8 cellular contexts compared by ENCODE assay signal in the genomic region with DNA sequence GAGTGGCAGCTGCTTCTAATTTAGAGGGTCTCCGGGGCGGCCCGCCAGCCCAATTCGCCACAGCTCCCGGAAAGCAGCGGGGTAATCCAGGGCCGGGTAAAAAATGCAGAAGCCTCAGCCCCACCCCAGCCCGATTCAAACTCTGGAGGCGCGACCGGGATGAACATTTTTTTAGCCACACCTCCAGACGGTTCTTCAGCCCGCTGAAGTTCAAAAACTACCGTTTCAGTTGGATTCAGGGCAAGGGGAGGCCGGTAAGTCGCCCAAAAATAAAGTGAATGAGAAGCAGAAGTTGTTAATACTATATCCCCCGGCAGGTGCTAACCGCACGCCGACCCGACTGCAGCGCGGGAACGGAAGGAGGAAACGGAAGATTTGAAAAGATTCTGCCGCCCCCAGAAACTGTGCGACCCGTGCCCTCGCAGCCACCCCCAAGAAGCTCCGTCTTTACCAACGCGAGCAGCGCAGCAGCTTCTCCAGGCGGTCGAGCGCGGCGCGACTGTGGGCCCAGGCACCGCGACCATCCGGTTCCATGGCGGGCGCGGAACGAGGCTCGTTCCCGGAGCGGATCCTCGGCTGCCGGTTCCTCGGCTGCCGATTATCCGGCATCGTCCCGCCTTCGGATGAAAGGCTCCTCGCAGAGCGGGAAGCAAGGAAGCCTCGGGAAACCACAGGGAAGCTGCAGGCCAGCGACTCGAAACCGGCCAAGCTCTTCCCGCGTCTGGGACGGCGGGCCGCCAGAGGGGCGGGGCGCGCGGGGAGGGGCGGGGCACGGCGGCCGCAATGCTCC. TPM values are rescaled to one million over a fixed set of nuclear protein-coding genes. Genes with fewer than 3 reads are reported as not detected.
DNase-seq lines count a peak whose midpoint lies in the region; ATAC-seq, FAIRE-seq and TF ChIP-seq lines count a peak whose summit lies in the region.

Gene BARD1, minus strand, starts transcription at position 723 of the 790 bp plus-strand sequence. Its CDS starts 114 bp downstream, at position 609.

- no peaks in the 10 kb centered on the region for H3K9me3 Mint-ChIP-seq in activated CD8-positive, alpha-beta T cell treated with anti-CD3 and anti-CD28 coated beads, Interleukin-2, amount 10 ng/mL, durations not matched to agents 7 days and 5 days (ENCODE audit: insufficient read depth)

- H3K36me3 ChIP-seq in endothelial cell of umbilical vein (ENCODE audit: control insufficient read depth in 2 of 2, extremely low read depth in 1 of 2, insufficient read depth in 2 of 2, low read length in 2 of 2): no peaks in the 10 kb centered on the region
- no peaks in the 10 kb centered on the region for H3K36me3 ChIP-seq in mucosa of rectum (ENCODE audit: control insufficient read depth in 2 of 2, insufficient read depth in 2 of 2, low read length in 2 of 2)

- H3K9me1 ChIP-seq in endothelial cell of umbilical vein (replicated peaks; ENCODE audit: control insufficient read depth, extremely low read depth, insufficient read depth, low read length): no peaks in the 10 kb centered on the region

- no peak for TF ChIP-seq CTCF in endothelial cell of umbilical vein (IDR thresholded peaks at IDR 0.05; ENCODE audit: extremely low read depth in 1 of 2, insufficient read depth in 1 of 2, low read depth in 1 of 2, low read length in 2 of 2)

- POLR2A ChIA-PET in activated CD8-positive, alpha-beta T cell treated with anti-CD3 and anti-CD28 coated beads, Interleukin-2, amount 10 ng/mL, durations not matched to agents 7 days and 5 days (lab: Charles Lee): interaction anchor here (0.5 to 2.9 kb wide), 6 partner anchors 9 to 551 kb away, joined by 3 to 9 read pairs (median 3); partner anchors contain the start of gene ATIC
- POLR2A ChIA-PET in endothelial cell of umbilical vein (lab: Charles Lee): interaction anchor here (1.0 kb wide), 1 partner anchor 41 kb away, joined by 3 read pairs; no protein-coding TSS in a partner anchor

- no peaks in the 10 kb centered on the region for H4K20me1 ChIP-seq in endothelial cell of umbilical vein (replicated peaks; ENCODE audit: control insufficient read depth, extremely low read depth, insufficient read depth, low read length)

- BruUV-seq in endothelial cell of umbilical vein (replicated peaks; lab: Mats Ljungman, UMichigan): TSS peak; percentile 42

- peak; percentile 72 for DNase-seq in AG08396 (ENCODE audit: low spot score)
- peak; percentile 21 for DNase-seq in NCI-H510A (lab: John Stamatoyannopoulos, UW)
- DNase-seq in activated CD8-positive, alpha-beta T cell treated with anti-CD3 and anti-CD28 coated beads, Interleukin-2, amount 10 ng/mL, durations not matched to agents 7 days and 5 days: peak; percentile 75
- no peak for DNase-seq in endothelial cell of umbilical vein (ENCODE audit: low read depth, low spot score)
- peak; percentile 26 to 50 for DNase-seq in stimulated activated CD8-positive, alpha-beta memory T cell treated with anti-CD3 and anti-CD28 coated beads, Interleukin-7, amount 100 ng/mL, for 4 hours (ENCODE audit: low read depth in 2 of 2)

- H3K9ac ChIP-seq in endothelial cell of umbilical vein (replicated peaks; ENCODE audit: extremely low read depth, insufficient read depth, low read length): peak within 1 kb of the TSS; percentile 91
- H3K9ac ChIP-seq in mucosa of rectum (ENCODE audit: low read depth in 1 of 2, low read length in 2 of 2): peak within 1 kb of the TSS; percentile 86 to 93

- peaks cover 30% of the 10 kb centered on the region for H3K4me1 ChIP-seq in endothelial cell of umbilical vein (ENCODE audit: control insufficient read depth, extremely low read depth, insufficient read depth, low read length)
- peaks cover 3 to 9% of the 10 kb centered on the region in 2 donors for H3K4me1 ChIP-seq in mucosa of rectum (ENCODE audit: control insufficient read depth in 2 of 2, insufficient read depth in 2 of 2, low read length in 2 of 2)

- dilution Hi-C loops in endothelial cell of umbilical vein (cut with MboI; ENCODE audit: extremely low pct_ligation_motif_present, low sequenced_read_pairs): no loop called here

- H3K9me3 ChIP-seq in endothelial cell of umbilical vein (replicated peaks; ENCODE audit: control insufficient read depth, insufficient read depth, low read length) (no peaks in the 10 kb centered on the region), mucosa of rectum (ENCODE audit: control insufficient read depth in 2 of 2, low read length in 2 of 2) (no peaks in the 10 kb centered on the region)

- CTCF ChIA-PET in activated CD8-positive, alpha-beta T cell treated with anti-CD3 and anti-CD28 coated beads, Interleukin-2, amount 10 ng/mL, durations not matched to agents 7 days and 5 days (lab: Charles Lee): no interaction called here
- CTCF ChIA-PET in endothelial cell of umbilical vein (lab: Charles Lee): interaction anchor here (0.7 to 2.1 kb wide), 4 partner anchors 9 to 1558 kb away, joined by 3 to 7 read pairs (median 3); no protein-coding TSS in a partner anchor

- H3K4me3 ChIP-seq in endothelial cell of umbilical vein (replicated peaks in 1 of 3; ENCODE audit: insufficient read depth in 1 of 3, low read depth in 1 of 3, low read length in 3 of 3) (peak within 1 kb of the TSS; percentile 71 to 87 (median 85)), mucosa of rectum (ENCODE audit: low read length in 2 of 2) (peak within 1 kb of the TSS; percentile 84 to 92)

- H3K27me3 ChIP-seq in endothelial cell of umbilical vein (ENCODE audit: control insufficient read depth in 2 of 2, insufficient read depth in 2 of 2, low read length in 2 of 2): peaks cover 0 to 6% of the 10 kb centered on the region in 2 experiments
- H3K27me3 ChIP-seq in mucosa of rectum (ENCODE audit: control insufficient read depth in 2 of 2, insufficient read depth in 2 of 2, low read length in 2 of 2): no peaks in the 10 kb centered on the region

- TF ChIP-seq POLR2A in endothelial cell of umbilical vein (IDR thresholded peaks at IDR 0.05; ENCODE audit: low read depth, low read length): no peak

- peaks cover 37% of the 10 kb centered on the region for H3K4me1 Mint-ChIP-seq in activated CD8-positive, alpha-beta T cell treated with anti-CD3 and anti-CD28 coated beads, Interleukin-2, amount 10 ng/mL, durations not matched to agents 7 days and 5 days (ENCODE audit: low read depth)

- peaks cover 34% of the 10 kb centered on the region for H3K36me3 Mint-ChIP-seq in activated CD8-positive, alpha-beta T cell treated with anti-CD3 and anti-CD28 coated beads, Interleukin-2, amount 10 ng/mL, durations not matched to agents 7 days and 5 days (ENCODE audit: low read depth)

- ATAC-seq in GM18867 (IDR thresholded peaks at IDR 0.05; ENCODE audit: unreplicated experiment) (peak; percentile 26), HG03095 (IDR thresholded peaks at IDR 0.05; ENCODE audit: unreplicated experiment) (peak; percentile 16)
- ATAC-seq in activated CD8-positive, alpha-beta T cell treated with anti-CD3 and anti-CD28 coated beads, Interleukin-2, amount 10 ng/mL, durations not matched to agents 7 days and 5 days: peak; percentile 48

- peak within 1 kb of the TSS; percentile 99 for H2AFZ ChIP-seq in endothelial cell of umbilical vein (ENCODE audit: low read depth, low read length)

- peak within 1 kb of the TSS; percentile 98 for H3K27ac Mint-ChIP-seq in activated CD8-positive, alpha-beta T cell treated with anti-CD3 and anti-CD28 coated beads, Interleukin-2, amount 10 ng/mL, durations not matched to agents 7 days and 5 days

- H3K27me3 Mint-ChIP-seq in activated CD8-positive, alpha-beta T cell treated with anti-CD3 and anti-CD28 coated beads, Interleukin-2, amount 10 ng/mL, durations not matched to agents 7 days and 5 days (ENCODE audit: low read depth): peaks cover 10% of the 10 kb centered on the region

- peaks cover 46% of the 10 kb centered on the region for H3K79me2 ChIP-seq in endothelial cell of umbilical vein (ENCODE audit: control insufficient read depth, insufficient read depth, low read length)

- FAIRE-seq in endothelial cell of umbilical vein (lab: Jason Lieb, UNC): peak; percentile 74

- peak within 1 kb of the TSS; percentile 84 for H3K4me3 Mint-ChIP-seq in activated CD8-positive, alpha-beta T cell treated with anti-CD3 and anti-CD28 coated beads, Interleukin-2, amount 10 ng/mL, durations not matched to agents 7 days and 5 days

- intact Hi-C loops in endothelial cell of umbilical vein (cut with micrococcal nuclease): loop anchor here (5.0 to 10.0 kb wide), 3 partner anchors 77 to 1527 kb away; partner anchors contain the start of gene SPAG16

- peak within 1 kb of the TSS; percentile 75 for H3K27ac ChIP-seq in endothelial cell of umbilical vein (ENCODE audit: insufficient read depth, low read depth, low read length)
- peak within 1 kb of the TSS; percentile 90 to 93 for H3K27ac ChIP-seq in mucosa of rectum (ENCODE audit: low read depth in 2 of 2, low read length in 2 of 2)

- H3K4me2 ChIP-seq in endothelial cell of umbilical vein (ENCODE audit: insufficient read depth, low read length): peak within 1 kb of the TSS; percentile 99

TF ChIP-seq in endothelial cell of umbilical vein, 7 proteins besides CTCF, POLR2A, EP300 and RAD21:
- no peak for TF ChIP-seq FOS (IDR thresholded peaks at IDR 0.05; ENCODE audit: borderline replicate concordance, insufficient read depth, low read length)

RNA-seq across cellular contexts. Expression of gene BARD1, which starts in this region (rescaled TPM):
- 10 to 100 TPM; 56.4 to 57.1 TPM for total RNA-seq in activated CD8-positive, alpha-beta T cell treated with anti-CD3 and anti-CD28 coated beads, Interleukin-2, amount 10 ng/mL, durations not matched to agents 7 days and 5 days
- total RNA-seq in endothelial cell of umbilical vein: 14.7 and 17.6 TPM in 2 replicates
- 5.6 and 9.1 TPM in 2 replicates for polyA plus RNA-seq in endothelial cell of umbilical vein
- 2.8 and 3.5 TPM in 2 replicates for polyA plus RNA-seq in endothelial cell of umbilical vein (2011; cell fraction: cytosol; rRNA removed)
- 12.8 and 13.0 TPM in 2 replicates for polyA plus RNA-seq in endothelial cell of umbilical vein (2011; cell fraction: nucleus; rRNA removed)
- 3.2 and 4.5 TPM in 2 replicates for polyA plus RNA-seq in endothelial cell of umbilical vein (2012)
- polyA minus RNA-seq in endothelial cell of umbilical vein: 30.8 and 36.9 TPM in 2 replicates
- 31.6 TPM for polyA minus RNA-seq in endothelial cell of umbilical vein (2011; cell fraction: cytosol; rRNA and poly(A)+ RNA removed)
- 29.3 and 42.1 TPM in 2 replicates for polyA minus RNA-seq in endothelial cell of umbilical vein (2011; cell fraction: nucleus; rRNA and poly(A)+ RNA removed)
